Comparison of ENCODE assay signal across 9 cellular contexts in genomic region chr15:75347222-75348033, GRCh38. TPM values are rescaled to one million over a fixed set of nuclear protein-coding genes. Genes with fewer than 3 reads are reported as not detected.
DNase-seq lines count a peak whose midpoint lies in the region; ATAC-seq, FAIRE-seq and TF ChIP-seq lines count a peak whose summit lies in the region.
"Had no signal": no experiment of that assay in that cellular context is flagged by ENCODE, and none has a peak within 500 bp of the region (broad histone marks: within the 10 kb centered on the region; RNA-seq: fewer than 3 reads in every experiment).

No MANE protein-coding gene starts in this region.

- H3K79me2 ChIP-seq in PC-3 (ENCODE audit: low read length), result no peaks in the 10 kb centered on the region

- peak overlapping the region; percentile 34 for H3K9ac ChIP-seq in PC-3 (ENCODE audit: low read length)

- intact Hi-C loops in PC-3 (cut with micrococcal nuclease), result no loop called here
- intact Hi-C loops in heart left ventricle (cut with DNase I), result no loop called here
- intact Hi-C loops in pancreas (cut with DNase I), result no loop called here

- TF ChIP-seq CTCF in C4-2B (conservative IDR thresholded peaks at IDR 0.05) (no peak), PC-3 (conservative IDR thresholded peaks at IDR 0.05; ENCODE audit: low read depth, low read length) (no peak), heart left ventricle (IDR thresholded peaks at IDR 0.05) (peak in 1 of 12 donors; percentile 9), pancreas (IDR thresholded peaks at IDR 0.05) (no peak)

- H3K9me3 Mint-ChIP-seq in activated naive CD4-positive, alpha-beta T cell treated with anti-CD3 and anti-CD28 coated beads, Interleukin-2, amount 10 ng/mL, durations not matched to agents 7 days and 5 days, result peaks cover 19% of the 10 kb centered on the region

- H3K4me2 ChIP-seq in PC-3 (ENCODE audit: low read length), result peak overlapping the region; percentile 93

- CTCF ChIA-PET in PC-3 (lab: Charles Lee), result no interaction called here
- CTCF ChIA-PET in activated naive CD4-positive, alpha-beta T cell treated with anti-CD3 and anti-CD28 coated beads, Interleukin-2, amount 10 ng/mL, durations not matched to agents 7 days and 5 days (lab: Charles Lee), result interaction anchor here (0.9 kb wide), 1 partner anchor 21 kb away, joined by 3 read pairs; the partner anchor contains the start of gene MAN2C1

- H3K4me3 Mint-ChIP-seq in activated naive CD4-positive, alpha-beta T cell treated with anti-CD3 and anti-CD28 coated beads, Interleukin-2, amount 10 ng/mL, durations not matched to agents 7 days and 5 days, result peak overlapping the region; percentile 78

- FAIRE-seq in pancreas (lab: Jason Lieb, UNC), result no peak

- H3K36me3 Mint-ChIP-seq in activated naive CD4-positive, alpha-beta T cell treated with anti-CD3 and anti-CD28 coated beads, Interleukin-2, amount 10 ng/mL, durations not matched to agents 7 days and 5 days, result peaks cover 41% of the 10 kb centered on the region

- peaks cover 40% of the 10 kb centered on the region for H3K4me1 Mint-ChIP-seq in activated naive CD4-positive, alpha-beta T cell treated with anti-CD3 and anti-CD28 coated beads, Interleukin-2, amount 10 ng/mL, durations not matched to agents 7 days and 5 days

- H3K9me3 ChIP-seq in PC-3 (ENCODE audit: low read length) (no peaks in the 10 kb centered on the region), heart left ventricle (no peaks in the 10 kb centered on the region), pancreas (no peaks in the 10 kb centered on the region)

- H2AFZ ChIP-seq in PC-3 (ENCODE audit: low read length), result peak overlapping the region; percentile 88

- no peaks in the 10 kb centered on the region for H3K36me3 ChIP-seq in PC-3 (ENCODE audit: low read depth, low read length)
- no peaks in the 10 kb centered on the region for H3K36me3 ChIP-seq in heart left ventricle
- H3K36me3 ChIP-seq in pancreas, result no peaks in the 10 kb centered on the region

- no peaks in the 10 kb centered on the region; the same call in 1 of the 2 replicates for H3K4me1 ChIP-seq in PC-3 (ENCODE audit: insufficient read depth, low read length)
- H3K4me1 ChIP-seq in heart left ventricle, result peaks cover 0 to 40% (median 13%) of the 10 kb centered on the region in 12 donors
- H3K4me1 ChIP-seq in pancreas, result peaks cover 0 to 7% (median 0%) of the 10 kb centered on the region in 3 donors

- peak; percentile 67 for ATAC-seq in GM21737 (IDR thresholded peaks at IDR 0.05; ENCODE audit: unreplicated experiment)
- peak; percentile 58 for ATAC-seq in PC-3
- peak; percentile 40 to 84 (median 74) for ATAC-seq in heart left ventricle
- ATAC-seq in pancreas, result peak; percentile 76 to 87 (median 84)
- no peak for ATAC-seq in GM18907 (IDR thresholded peaks at IDR 0.05; ENCODE audit: unreplicated experiment)

- H3K27ac Mint-ChIP-seq in activated naive CD4-positive, alpha-beta T cell treated with anti-CD3 and anti-CD28 coated beads, Interleukin-2, amount 10 ng/mL, durations not matched to agents 7 days and 5 days, result peak overlapping the region; percentile 56

- no peaks in the 10 kb centered on the region for H4K20me1 ChIP-seq in PC-3 (ENCODE audit: low read length)

- 0 to 1% (median 0%) methylated on average over 34 to 65 of the region's 65 CpGs for WGBS in heart left ventricle, 4 donors
- whole genome bisulfite sequencing in pancreas, 2 donors, result 0 to 1% methylated on average over 65 of the region's 65 CpGs

- H3K27ac ChIP-seq in C4-2B (peak overlapping the region; percentile 63), PC-3 (ENCODE audit: low read length) (no peak overlapping the region), heart left ventricle (peak overlapping the region in 11 of 12 donors; percentile 12 to 85 (median 73)), pancreas (peak overlapping the region; percentile 53 to 66 (median 58))

- no peak for TF ChIP-seq POLR2A in heart left ventricle (IDR thresholded peaks at IDR 0.05)

- peaks cover 46% of the 10 kb centered on the region for H3K27me3 Mint-ChIP-seq in activated naive CD4-positive, alpha-beta T cell treated with anti-CD3 and anti-CD28 coated beads, Interleukin-2, amount 10 ng/mL, durations not matched to agents 7 days and 5 days

- no peaks in the 10 kb centered on the region for H3F3A ChIP-seq in PC-3 (ENCODE audit: low read length, unreplicated experiment)

- H3K4me3 ChIP-seq in PC-3 (ENCODE audit: low read length) (peak overlapping the region; percentile 77), heart left ventricle (peak overlapping the region; percentile 67 to 98 (median 92)), pancreas (peak overlapping the region; percentile 79 to 99 (median 88))

- H3K27me3 ChIP-seq in PC-3 (ENCODE audit: low read length), result no peaks in the 10 kb centered on the region
- peaks cover 0 to 4% (median 0%) of the 10 kb centered on the region in 9 donors for H3K27me3 ChIP-seq in heart left ventricle
- H3K27me3 ChIP-seq in pancreas, result no peaks in the 10 kb centered on the region

- no peaks in the 10 kb centered on the region for H3K9me2 ChIP-seq in PC-3 (replicated peaks; ENCODE audit: low read length)

- peak; percentile 32 for DNase-seq in PC-3
- DNase-seq in activated naive CD4-positive, alpha-beta T cell treated with anti-CD3 and anti-CD28 coated beads, Interleukin-2, amount 10 ng/mL, durations not matched to agents 7 days and 5 days, result peak; percentile 68
- peak; percentile 58 to 84 (median 73) for DNase-seq in heart left ventricle
- peak; percentile 67 to 92 (median 74) for DNase-seq in pancreas
- DNase-seq in NCI-H187 (lab: John Stamatoyannopoulos, UW), result no peak

- POLR2A ChIA-PET in PC-3 (lab: Charles Lee; ENCODE audit: unreplicated experiment), result interaction anchor here (0.5 kb wide), 1 partner anchor 84 kb away, joined by 4 read pairs; no protein-coding TSS in a partner anchor

- TSS peak; percentile 8 for BruUV-seq in PC-3 (replicated peaks; lab: Mats Ljungman, UMichigan)

RNA-seq across cellular contexts. Expression of gene NEIL1, which starts 0.6 kb away (rescaled TPM):
- total RNA-seq in PC-3 (2014; rRNA removed) (4.1 and 14.3 TPM in 2 replicates), heart left ventricle (10 to 100 TPM in 2 of 9 donors, 1 to 10 TPM in 7; 3.8 to 15.3 (median 8.1) TPM), pancreas (10 to 100 TPM in 5 of 6 donors, 1 to 10 TPM in 1; 9.1 to 26.5 (median 21.1) TPM)
- polyA plus RNA-seq in heart left ventricle (10 to 100 TPM in 1 of 2 donors, 1 to 10 TPM in 1; 4.4 to 13.9 TPM), pancreas (10 to 100 TPM; 71.0 to 97.5 TPM)
- total RNA-seq: HT1080 had no signal

RNA-seq across cellular contexts. Expression of gene COMMD4, which starts 11.6 kb away (rescaled TPM):
- total RNA-seq in PC-3 (2014; rRNA removed), result 116 and 125 TPM in 2 replicates
- 10 to 100 TPM; 23.9 to 66.9 (median 35.7) TPM for total RNA-seq in heart left ventricle
- 10 to 100 TPM; 51.5 to 53.7 TPM for polyA plus RNA-seq in heart left ventricle
- total RNA-seq in pancreas, result 10 to 100 TPM; 19.6 to 30.5 (median 24.0) TPM
- 10 to 100 TPM; 81.8 to 97.7 TPM for polyA plus RNA-seq in pancreas

RNA-seq across cellular contexts. Expression of gene MAN2C1, which starts 21.0 kb away (rescaled TPM):
- 120 and 126 TPM in 2 replicates for total RNA-seq in PC-3 (2014; rRNA removed)
- total RNA-seq in heart left ventricle, result 100 to 1,000 TPM in 6 of 9 donors, 10 to 100 TPM in 3; 68.0 to 130 (median 111) TPM
- polyA plus RNA-seq in heart left ventricle, result 100 to 1,000 TPM in 1 of 2 donors, 10 to 100 TPM in 1; 61.3 to 150 TPM
- 100 to 1,000 TPM in 3 of 6 donors, 10 to 100 TPM in 3; 63.7 to 115 (median 91.1) TPM for total RNA-seq in pancreas
- 100 to 1,000 TPM; 430 to 509 TPM for polyA plus RNA-seq in pancreas

Comparison
In these comparisons a context has a peak if more than half of its experiments do, and no peak if none do; other contexts are left out.
1. DNase-seq: peak in PC-3 (single experiment), activated naive CD4-positive, alpha-beta T cell treated with anti-CD3 and anti-CD28 coated beads, Interleukin-2, amount 10 ng/mL, durations not matched to agents 7 days and 5 days (single experiment), heart left ventricle (5 of 5) and pancreas (6 of 6); none in NCI-H187 (0 of 2).
2. Peak in every context shown above with its lines, with median percentiles within 50 percentile points of each other: H3K4me3 ChIP-seq.